In the genomic region with DNA sequence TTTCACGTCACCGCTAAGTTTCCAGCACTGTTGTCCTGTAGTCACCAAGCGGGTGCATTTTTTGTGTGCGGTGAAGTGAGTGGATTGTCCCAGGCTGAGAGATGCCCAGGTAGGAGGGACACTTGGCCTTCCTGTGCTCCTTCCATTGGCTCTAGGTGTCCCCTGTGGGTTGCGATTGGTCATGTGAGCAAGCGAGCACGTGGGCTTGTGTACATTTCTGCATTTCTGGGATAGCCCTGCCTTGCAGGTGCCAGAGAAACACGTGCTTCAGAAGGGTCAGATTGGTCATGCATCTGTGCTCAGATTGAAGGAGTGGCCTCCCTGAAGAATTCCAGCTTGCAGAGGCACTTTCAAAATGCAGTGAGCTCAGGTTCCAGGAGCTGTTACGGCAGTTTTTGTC, we compare ENCODE assay signal across 13 cellular contexts.
DNase-seq lines count a peak whose midpoint lies in the region; ATAC-seq and TF ChIP-seq lines count a peak whose summit lies in the region.
"Had no signal": no experiment of that assay in that cellular context is flagged by ENCODE, and none has a peak within 500 bp of the region (broad histone marks: within the 10 kb centered on the region; RNA-seq: fewer than 3 reads in every experiment).

No MANE protein-coding gene starts in this region.

- H3K4me1 Mint-ChIP-seq in activated CD4-positive, alpha-beta T cell treated with anti-CD3 and anti-CD28 coated beads, Interleukin-2, amount 10 ng/mL, durations not matched to agents 7 days and 5 days: no peaks in the 10 kb centered on the region

- no peak overlapping the region for H3K4me2 ChIP-seq in HCT116 (ENCODE audit: low read length)

- POLR2A ChIA-PET in HCT116 (lab: Charles Lee): no interaction called here
- POLR2A ChIA-PET in activated CD4-positive, alpha-beta T cell treated with anti-CD3 and anti-CD28 coated beads, Interleukin-2, amount 10 ng/mL, durations not matched to agents 7 days and 5 days (lab: Charles Lee): no interaction called here

- H3K9ac ChIP-seq in HCT116 (ENCODE audit: low read length): no peak overlapping the region

- ATAC-seq in HCT116 (peak; percentile 57; the same call in 1 of the 2 replicates), GM18907 (IDR thresholded peaks at IDR 0.05; ENCODE audit: unreplicated experiment) (no peak)

- H3K4me3 ChIP-seq in HCT116 (replicated peaks in 1 of 2; ENCODE audit: low read depth in 1 of 2, low read length in 2 of 2): no peak overlapping the region
- H3K4me3 ChIP-seq in prostate gland: no peak overlapping the region
- H3K4me3 ChIP-seq: SJSA1 had no signal

- BruUV-seq in HCT116 (replicated peaks; lab: Mats Ljungman, UMichigan): no TSS peak

- H3K27me3 ChIP-seq in HCT116 (ENCODE audit: insufficient read depth, low read length) (no peaks in the 10 kb centered on the region), prostate gland (replicated peaks; ENCODE audit: insufficient read depth) (no peaks in the 10 kb centered on the region)
- H3K27me3 ChIP-seq: SJSA1 had no signal

- DNase-seq in HCT116 (ENCODE audit: low read depth, low spot score): no peak
- peak; percentile 56 for DNase-seq in NCI-H2227 (lab: John Stamatoyannopoulos, UW; ENCODE audit: unreplicated experiment)
- DNase-seq in glomerular visceral epithelial cell (ENCODE audit: extremely low spot score): peak; percentile 63
- peak; percentile 90 for DNase-seq in renal cortical epithelial cell (ENCODE audit: low read depth)
- DNase-seq in activated CD4-positive, alpha-beta T cell treated with anti-CD3 and anti-CD28 coated beads, Interleukin-2, amount 10 ng/mL, durations not matched to agents 7 days and 5 days: no peak
- no peak for DNase-seq in NCI-H2081 treated with DMSO at 0.1 percent for 48 hours (lab: John Stamatoyannopoulos, UW)
- DNase-seq in prostate gland (ENCODE audit: low spot score): no peak
- DNase-seq: activated CD4-positive, alpha-beta T cell treated with anti-CD3 and anti-CD28 coated beads for 4 hours; activated naive CD4-positive, alpha-beta T cell treated with Interleukin-2 at 50 U/mL for 16 hours; H9; NCI-H1694 treated with DMSO at 0.1 percent for 48 hours had no signal

- H2AFZ ChIP-seq in HCT116 (ENCODE audit: low read depth, low read length, poor library complexity, severe bottlenecking): no peak overlapping the region

- H3K9me2 ChIP-seq in HCT116 (ENCODE audit: insufficient read depth): no peaks in the 10 kb centered on the region

- CTCF ChIA-PET in HCT116 (lab: Charles Lee): no interaction called here
- CTCF ChIA-PET in activated CD4-positive, alpha-beta T cell treated with anti-CD3 and anti-CD28 coated beads, Interleukin-2, amount 10 ng/mL, durations not matched to agents 7 days and 5 days (lab: Charles Lee): no interaction called here

- H4K20me1 ChIP-seq in HCT116 (ENCODE audit: insufficient read depth): no peaks in the 10 kb centered on the region

- intact Hi-C loops in HCT116 (cut with micrococcal nuclease): no loop called here
- intact Hi-C loops in prostate gland (cut with DNase I): no loop called here

- TF ChIP-seq CTCF in HCT116 (IDR thresholded peaks at IDR 0.05 in 2 of 3, conservative IDR thresholded peaks at IDR 0.05 in 1 of 3; ENCODE audit: borderline replicate concordance in 1 of 3, insufficient read depth in 1 of 3, low read depth in 2 of 3, low read length in 2 of 3): no peak
- TF ChIP-seq CTCF in prostate gland (IDR thresholded peaks at IDR 0.05): no peak

- H3K4me1 ChIP-seq in HCT116 (ENCODE audit: control insufficient read depth in 1 of 2, insufficient read depth in 2 of 2, low read length in 2 of 2) (no peaks in the 10 kb centered on the region), prostate gland (replicated peaks) (no peaks in the 10 kb centered on the region)

- no peak overlapping the region for H3K27ac ChIP-seq in HCT116 (ENCODE audit: low read depth, low read length)
- no peak overlapping the region for H3K27ac ChIP-seq in prostate gland
- H3K27ac ChIP-seq: SJSA1 had no signal

- no peak for TF ChIP-seq RAD21 in HCT116 (IDR thresholded peaks at IDR 0.05; ENCODE audit: low read depth)

- peaks cover 8% of the 10 kb centered on the region for H3K27me3 Mint-ChIP-seq in activated CD4-positive, alpha-beta T cell treated with anti-CD3 and anti-CD28 coated beads, Interleukin-2, amount 10 ng/mL, durations not matched to agents 7 days and 5 days

- RAD21 ChIA-PET in HCT116 (lab: Charles Lee; ENCODE audit: low non-redundant PET in 1 of 2, low total read pairs in 2 of 2, uncharacterized antibody in 2 of 2, unreplicated experiment in 2 of 2): no interaction called here

- no peaks in the 10 kb centered on the region for H3K79me2 ChIP-seq in HCT116 (ENCODE audit: insufficient read depth, low read length)

- 33% methylated on average over 9 of the region's 9 CpGs for WGBS in prostate gland

- no peaks in the 10 kb centered on the region for H3K9me3 Mint-ChIP-seq in activated CD4-positive, alpha-beta T cell treated with anti-CD3 and anti-CD28 coated beads, Interleukin-2, amount 10 ng/mL, durations not matched to agents 7 days and 5 days
- H3K9me3 Mint-ChIP-seq: H9 had no signal

- H3K36me3 Mint-ChIP-seq in activated CD4-positive, alpha-beta T cell treated with anti-CD3 and anti-CD28 coated beads, Interleukin-2, amount 10 ng/mL, durations not matched to agents 7 days and 5 days (ENCODE audit: low read depth): no peaks in the 10 kb centered on the region

- H3K4me3 Mint-ChIP-seq in activated CD4-positive, alpha-beta T cell treated with anti-CD3 and anti-CD28 coated beads, Interleukin-2, amount 10 ng/mL, durations not matched to agents 7 days and 5 days: no peak overlapping the region
- H3K4me3 Mint-ChIP-seq: H9 had no signal

- TF ChIP-seq POLR2A in HCT116 (IDR thresholded peaks at IDR 0.05; ENCODE audit: borderline replicate concordance, extremely low read depth, insufficient read depth, insufficient read length): no peak
- TF ChIP-seq POLR2A in prostate gland (IDR thresholded peaks at IDR 0.05): no peak

- no peaks in the 10 kb centered on the region for H3K36me3 ChIP-seq in HCT116 (ENCODE audit: control insufficient read depth in 1 of 2, insufficient read depth in 2 of 2, low read length in 2 of 2)
- no peaks in the 10 kb centered on the region for H3K36me3 ChIP-seq in prostate gland
- H3K36me3 ChIP-seq: SJSA1 had no signal

- H3K27ac Mint-ChIP-seq in activated CD4-positive, alpha-beta T cell treated with anti-CD3 and anti-CD28 coated beads, Interleukin-2, amount 10 ng/mL, durations not matched to agents 7 days and 5 days: no peak overlapping the region
- H3K27ac Mint-ChIP-seq: H9 had no signal

- H3K9me3 ChIP-seq in HCT116 (ENCODE audit: control insufficient read depth in 1 of 2, insufficient read depth in 1 of 2, low read depth in 1 of 2, low read length in 2 of 2): no peaks in the 10 kb centered on the region
- no peaks in the 10 kb centered on the region for H3K9me3 ChIP-seq in prostate gland
- H3K9me3 ChIP-seq: SJSA1 had no signal

TF ChIP-seq in HCT116, 20 proteins besides CTCF, POLR2A, EP300 and RAD21:
- no peak for TF ChIP-seq ZBTB33 (IDR thresholded peaks at IDR 0.05; ENCODE audit: extremely low read depth, insufficient replicate concordance, low read length)
- TF ChIP-seq EZH2 (IDR thresholded peaks at IDR 0.05): no peak

Comparison
In these comparisons a context has a peak if more than half of its experiments do, and no peak if none do; other contexts are left out.
1. DNase-seq: peak in NCI-H2227 (single experiment), glomerular visceral epithelial cell (single experiment) and renal cortical epithelial cell (single experiment); none in HCT116 (single experiment), activated CD4-positive, alpha-beta T cell treated with anti-CD3 and anti-CD28 coated beads, Interleukin-2, amount 10 ng/mL, durations not matched to agents 7 days and 5 days (single experiment), NCI-H2081 treated with DMSO at 0.1 percent for 48 hours (single experiment) and prostate gland (single experiment).